14 cellular contexts compared by ENCODE assay signal in the genomic region with DNA sequence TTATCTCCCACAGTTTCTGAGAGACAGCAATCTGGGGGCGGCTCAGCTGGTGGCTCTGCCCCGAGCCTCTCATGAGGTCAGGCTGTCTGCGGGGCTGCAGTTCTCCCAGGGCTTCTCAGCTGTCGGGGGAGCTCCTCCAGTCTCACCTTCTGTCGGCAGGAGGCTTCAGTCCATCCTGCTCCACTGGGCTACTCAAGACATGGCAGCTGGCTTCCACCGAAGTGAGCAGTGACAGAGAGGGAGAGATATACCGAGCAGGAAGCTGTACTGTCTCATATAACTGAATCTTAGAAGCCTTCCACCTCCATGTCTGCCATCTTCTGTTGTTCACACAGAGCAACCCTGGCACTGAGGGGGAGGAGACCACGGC.
DNase-seq lines count a peak whose midpoint lies in the region; ATAC-seq and TF ChIP-seq lines count a peak whose summit lies in the region.
"Had no signal": no experiment of that assay in that cellular context is flagged by ENCODE, and none has a peak within 500 bp of the region (broad histone marks: within the 10 kb centered on the region; RNA-seq: fewer than 3 reads in every experiment).

No MANE protein-coding gene starts in this region.

- H3K4me3 Mint-ChIP-seq in activated T-helper 17 cell treated with anti-CD3 and anti-CD28 coated beads, Interleukin-2, amount 50 U/mL, for 72 hours = peak overlapping the region; percentile 28
- H3K4me3 Mint-ChIP-seq: dendritic cell treated with granulocyte-macrophage colony-stimulating factor and Interleukin-4, amounts not matched to agents 40 ng/mL and 50 ng/mL, for 4 days had no signal

- TF ChIP-seq CTCF in DND-41 (IDR thresholded peaks at IDR 0.05; ENCODE audit: borderline replicate concordance, extremely low read depth, low read length, poor library complexity, severe bottlenecking) = no peak

- H3K27ac Mint-ChIP-seq in activated T-helper 17 cell treated with anti-CD3 and anti-CD28 coated beads, Interleukin-2, amount 50 U/mL, for 72 hours = no peak overlapping the region
- H3K27ac Mint-ChIP-seq: dendritic cell treated with granulocyte-macrophage colony-stimulating factor and Interleukin-4, amounts not matched to agents 40 ng/mL and 50 ng/mL, for 4 days had no signal

- no peaks in the 10 kb centered on the region for H3K79me2 ChIP-seq in DND-41 (ENCODE audit: insufficient read depth, low read length)

- no peaks in the 10 kb centered on the region for H4K20me1 ChIP-seq in BLaER1 treated with 17β-estradiol and CSF1 and Interleukin-3, amounts not matched to agents 10 nM and 100 nM
- no peaks in the 10 kb centered on the region for H4K20me1 ChIP-seq in DND-41 (ENCODE audit: insufficient read depth, low read length)

- H3K4me2 ChIP-seq in BLaER1 treated with 17β-estradiol and CSF1 and Interleukin-3, amounts not matched to agents 10 nM and 100 nM = peak overlapping the region in 10 of 11 experiments; percentile 7 to 52 (median 28); a peak in 18 of 22 replicates
- H3K4me2 ChIP-seq in DND-41 (ENCODE audit: insufficient read depth, low read length) = peak overlapping the region; percentile 56

- H3K27ac ChIP-seq in BLaER1 treated with 17β-estradiol and CSF1 and Interleukin-3, amounts not matched to agents 10 nM and 100 nM = no peak overlapping the region
- no peak overlapping the region for H3K27ac ChIP-seq in DND-41 (ENCODE audit: low read length)
- H3K27ac ChIP-seq: esophagus muscularis mucosa, HL-60 had no signal

- no peaks in the 10 kb centered on the region for H3K4me1 Mint-ChIP-seq in activated T-helper 17 cell treated with anti-CD3 and anti-CD28 coated beads, Interleukin-2, amount 50 U/mL, for 72 hours

- H3K36me3 Mint-ChIP-seq in activated T-helper 17 cell treated with anti-CD3 and anti-CD28 coated beads, Interleukin-2, amount 50 U/mL, for 72 hours (ENCODE audit: low read depth) = no peaks in the 10 kb centered on the region

- no peaks in the 10 kb centered on the region for H3K36me3 ChIP-seq in BLaER1 treated with 17β-estradiol and CSF1 and Interleukin-3, amounts not matched to agents 10 nM and 100 nM
- no peaks in the 10 kb centered on the region for H3K36me3 ChIP-seq in DND-41 (ENCODE audit: insufficient read depth, low read length)
- H3K36me3 ChIP-seq: esophagus muscularis mucosa had no signal

- H3K4me3 ChIP-seq in BLaER1 treated with 17β-estradiol and CSF1 and Interleukin-3, amounts not matched to agents 10 nM and 100 nM = no peak overlapping the region
- peak overlapping the region in 1 of 2 experiments; percentile 32; a peak in 2 of 4 replicates for H3K4me3 ChIP-seq in DND-41 (ENCODE audit: low read depth in 1 of 2, low read length in 2 of 2)
- H3K4me3 ChIP-seq: esophagus muscularis mucosa had no signal

- H2AFZ ChIP-seq in DND-41 (ENCODE audit: low read depth, low read length) = peak overlapping the region; percentile 24; the same call in 1 of the 2 replicates

- H3K9me3 ChIP-seq in BLaER1 treated with 17β-estradiol and CSF1 and Interleukin-3, amounts not matched to agents 10 nM and 100 nM (replicated peaks in 1 of 11) = no peaks in the 10 kb centered on the region
- H3K9me3 ChIP-seq in DND-41 (ENCODE audit: insufficient read depth, low read length, severe bottlenecking) = no peaks in the 10 kb centered on the region
- H3K9me3 ChIP-seq: esophagus muscularis mucosa had no signal

- ATAC-seq in DND-41 (ENCODE audit: insufficient read depth, low read depth) = peak; percentile 53
- no peak for ATAC-seq in activated T-helper 17 cell treated with anti-CD3 and anti-CD28 coated beads, Interleukin-2, amount 50 U/mL, for 72 hours (replicated peaks)
- ATAC-seq in HG02759 (IDR thresholded peaks at IDR 0.05; ENCODE audit: unreplicated experiment) = no peak

- peaks cover 21% of the 10 kb centered on the region for H3K27me3 Mint-ChIP-seq in activated T-helper 17 cell treated with anti-CD3 and anti-CD28 coated beads, Interleukin-2, amount 50 U/mL, for 72 hours

- H3K9me3 Mint-ChIP-seq in activated T-helper 17 cell treated with anti-CD3 and anti-CD28 coated beads, Interleukin-2, amount 50 U/mL, for 72 hours = no peaks in the 10 kb centered on the region
- H3K9me3 Mint-ChIP-seq: dendritic cell treated with granulocyte-macrophage colony-stimulating factor and Interleukin-4, amounts not matched to agents 40 ng/mL and 50 ng/mL, for 4 days had no signal

- no peak overlapping the region for H3K9ac ChIP-seq in BLaER1 treated with 17β-estradiol and CSF1 and Interleukin-3, amounts not matched to agents 10 nM and 100 nM
- H3K9ac ChIP-seq in DND-41 (ENCODE audit: low read depth, low read length) = no peak overlapping the region

- no peaks in the 10 kb centered on the region for H3K27me3 ChIP-seq in BLaER1 treated with 17β-estradiol and CSF1 and Interleukin-3, amounts not matched to agents 10 nM and 100 nM
- peaks cover 2% of the 10 kb centered on the region for H3K27me3 ChIP-seq in DND-41 (ENCODE audit: insufficient read depth, low read length, poor library complexity)

- DNase-seq in DND-41 = peak; percentile 7
- peak; percentile 8 for DNase-seq in mucosa of gallbladder (ENCODE audit: low spot score)
- DNase-seq in H4 (ENCODE audit: low spot score) = no peak
- DNase-seq in amniotic stem cell (lab: John Stamatoyannopoulos, UW) = no peak
- DNase-seq in DMS114 treated with DMSO at 0.1 percent for 48 hours (lab: John Stamatoyannopoulos, UW; ENCODE audit: unreplicated experiment) = no peak
- DNase-seq: NCI-H1436 treated with DMSO at 0.1 percent for 48 hours, SIG-M5, substantia nigra had no signal

- H3K4me1 ChIP-seq in BLaER1 treated with 17β-estradiol and CSF1 and Interleukin-3, amounts not matched to agents 10 nM and 100 nM = peaks cover 0 to 13% (median 10%) of the 10 kb centered on the region in 10 experiments; a peak in 11 of 20 replicates
- H3K4me1 ChIP-seq in DND-41 (ENCODE audit: insufficient read depth, low read length) = peaks cover 13% of the 10 kb centered on the region

Comparison
In these comparisons a context has a peak if more than half of its experiments do, and no peak if none do; other contexts are left out.
1. DNase-seq: peak in DND-41 (single experiment) and mucosa of gallbladder (single experiment); none in H4 (single experiment), amniotic stem cell (single experiment) and DMS114 treated with DMSO at 0.1 percent for 48 hours (single experiment).